In the genomic region with DNA sequence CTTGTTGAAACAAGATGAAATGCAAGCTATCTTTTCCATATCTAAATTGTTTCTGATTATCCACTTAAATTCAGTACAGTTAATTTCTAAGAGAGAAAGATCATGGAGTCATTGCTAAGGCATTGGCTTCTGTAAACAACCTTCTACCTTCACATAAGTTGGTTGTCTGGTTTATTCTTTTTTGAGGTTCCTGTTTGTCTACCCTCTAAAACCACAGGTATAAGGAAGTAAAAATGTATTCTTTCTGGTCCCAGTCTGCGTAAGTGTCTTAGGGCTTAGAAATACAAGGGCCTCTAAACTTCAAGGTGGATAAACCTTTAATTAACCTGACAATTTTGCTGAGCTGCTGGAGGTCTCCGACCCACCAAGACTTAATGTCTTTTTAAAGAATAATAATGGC, we compare ENCODE assay signal across 13 cellular contexts. TPM values are rescaled to one million over a fixed set of nuclear protein-coding genes. Genes with fewer than 3 reads are reported as not detected.
DNase-seq lines count a peak whose midpoint lies in the region; ATAC-seq and TF ChIP-seq lines count a peak whose summit lies in the region.
"Had no signal": no experiment of that assay in that cellular context is flagged by ENCODE, and none has a peak within 500 bp of the region (broad histone marks: within the 10 kb centered on the region; RNA-seq: fewer than 3 reads in every experiment).

No MANE protein-coding gene starts in this region.

- peak overlapping the region; percentile 81 to 96 (median 94) for H3K27ac Mint-ChIP-seq in immature natural killer cell
- no peak overlapping the region for H3K27ac Mint-ChIP-seq in CD14-positive monocyte
- H3K27ac Mint-ChIP-seq: HFFc6 had no signal

- H3K4me3 Mint-ChIP-seq in immature natural killer cell = peak overlapping the region; percentile 26 to 58 (median 42)
- H3K4me3 Mint-ChIP-seq in CD14-positive monocyte = no peak overlapping the region
- H3K4me3 Mint-ChIP-seq: HFFc6 had no signal

- no peaks in the 10 kb centered on the region for H3K9me2 ChIP-seq in PC-3 (replicated peaks; ENCODE audit: low read length)

- BruUV-seq in PC-3 (replicated peaks; lab: Mats Ljungman, UMichigan) = no TSS peak

- intact Hi-C loops in PC-3 (cut with micrococcal nuclease) (no loop called here), testis (cut with DNase I; ENCODE audit: low total_unique reads) (no loop called here), CD14-positive monocyte (cut with micrococcal nuclease) (no loop called here)

- WGBS in testis, 2 donors = 87 to 92% methylated on average over 2 of the region's 2 CpGs

- H2AFZ ChIP-seq in PC-3 (ENCODE audit: low read length) = no peak overlapping the region

- no peak for TF ChIP-seq POLR2A in testis (IDR thresholded peaks at IDR 0.05)

- H3K27ac ChIP-seq in PC-3 (ENCODE audit: low read length) = no peak overlapping the region
- H3K27ac ChIP-seq in testis = no peak overlapping the region

- peak; percentile 12 for DNase-seq in GM10266 (ENCODE audit: extremely low spot score)
- peak; percentile 26 for DNase-seq in PC-3
- DNase-seq in immature natural killer cell = peak; percentile 44 to 54 (median 48)
- DNase-seq in dedifferentiated amniotic fluid mesenchymal stem cell (ENCODE audit: extremely low spot score) = no peak
- no peak for DNase-seq in testis
- DNase-seq in CD14-positive monocyte (ENCODE audit: low spot score) = no peak
- DNase-seq: activated CD4-positive, alpha-beta T cell treated with anti-CD3 and anti-CD28 coated beads for 48 hours; anterior cingulate cortex; HFFc6; NCI-H2081; stimulated activated CD4-positive, alpha-beta T cell treated with anti-CD3 and anti-CD28 coated beads, Interleukin-2, amount 100 ng/mL, for 24 hours had no signal

- no peak overlapping the region for H3K4me3 ChIP-seq in PC-3 (ENCODE audit: low read length)
- no peak overlapping the region for H3K4me3 ChIP-seq in testis

- no peaks in the 10 kb centered on the region for H3K79me2 ChIP-seq in PC-3 (ENCODE audit: low read length)

- H4K20me1 ChIP-seq in PC-3 (ENCODE audit: low read length) = no peaks in the 10 kb centered on the region

- H3F3A ChIP-seq in PC-3 (ENCODE audit: low read length, unreplicated experiment) = no peaks in the 10 kb centered on the region

- ATAC-seq in HG02938 (IDR thresholded peaks at IDR 0.05; ENCODE audit: unreplicated experiment) (peak; percentile 21), PC-3 (no peak), esophagus mucosa (no peak)

- no peaks in the 10 kb centered on the region for H3K9me3 Mint-ChIP-seq in immature natural killer cell
- H3K9me3 Mint-ChIP-seq in CD14-positive monocyte = no peaks in the 10 kb centered on the region
- H3K9me3 Mint-ChIP-seq: HFFc6 had no signal

- no peak for TF ChIP-seq CTCF in GM10266 (IDR thresholded peaks at IDR 0.05; ENCODE audit: control insufficient read depth, insufficient read depth, low read depth, missing control alignments)
- TF ChIP-seq CTCF in PC-3 (conservative IDR thresholded peaks at IDR 0.05; ENCODE audit: low read depth, low read length) = no peak
- TF ChIP-seq CTCF in testis (IDR thresholded peaks at IDR 0.05) = no peak
- no peak for TF ChIP-seq CTCF in CD14-positive monocyte (IDR thresholded peaks at IDR 0.05)

- H3K27me3 ChIP-seq in PC-3 (ENCODE audit: low read length) (no peaks in the 10 kb centered on the region), testis (no peaks in the 10 kb centered on the region)

- H3K27me3 Mint-ChIP-seq in immature natural killer cell (ENCODE audit: low read depth in 3 of 3) (peaks cover 12 to 17% (median 13%) of the 10 kb centered on the region in 3 donors), CD14-positive monocyte (ENCODE audit: low read depth in 3 of 3) (peaks cover 0 to 13% (median 5%) of the 10 kb centered on the region in 3 donors)

- no peaks in the 10 kb centered on the region for H3K9me3 ChIP-seq in PC-3 (ENCODE audit: low read length)
- H3K9me3 ChIP-seq in testis = no peaks in the 10 kb centered on the region

- H3K4me2 ChIP-seq in PC-3 (ENCODE audit: low read length) = no peak overlapping the region

- peaks cover 30 to 34% of the 10 kb centered on the region in 2 donors for H3K4me1 Mint-ChIP-seq in immature natural killer cell
- peaks cover 18% of the 10 kb centered on the region for H3K4me1 Mint-ChIP-seq in CD14-positive monocyte

- CTCF ChIA-PET in PC-3 (lab: Charles Lee) = no interaction called here

- H3K4me1 ChIP-seq in PC-3 (ENCODE audit: insufficient read depth, low read length) = peaks cover 9% of the 10 kb centered on the region; the same call in 1 of the 2 replicates
- H3K4me1 ChIP-seq in testis = peaks cover 16% of the 10 kb centered on the region

- no peak overlapping the region for H3K9ac ChIP-seq in PC-3 (ENCODE audit: low read length)

- H3K36me3 Mint-ChIP-seq in immature natural killer cell (no peaks in the 10 kb centered on the region), CD14-positive monocyte (no peaks in the 10 kb centered on the region)

- H3K36me3 ChIP-seq in PC-3 (ENCODE audit: low read depth, low read length) = no peaks in the 10 kb centered on the region
- no peaks in the 10 kb centered on the region for H3K36me3 ChIP-seq in testis (ENCODE audit: low read depth, missing control alignments)

- POLR2A ChIA-PET in PC-3 (lab: Charles Lee; ENCODE audit: unreplicated experiment) = no interaction called here

RNA-seq across cellular contexts. Expression of gene ATOSA, which starts 3.6 kb away (rescaled TPM):
- 6.5 and 8.7 TPM in 2 replicates for total RNA-seq in PC-3 (2014; rRNA removed)
- polyA plus RNA-seq in immature natural killer cell = 10 to 100 TPM in 1 of 3 donors, 1 to 10 TPM in 2; 7.6 to 15.7 (median 9.3) TPM
- total RNA-seq in testis = 100 to 1,000 TPM; 128 to 129 TPM
- 37.9 TPM for polyA plus RNA-seq in testis (ENCODE audit: insufficient read depth, low read depth, low replicate concordance)
- 44.1 TPM for total RNA-seq in esophagus mucosa
- polyA plus RNA-seq in CD14-positive monocyte = 1 to 10 TPM; 2.1 to 3.5 TPM

Comparison
In these comparisons a context has a peak if more than half of its experiments do, and no peak if none do; other contexts are left out.
1. DNase-seq: peak in GM10266 (single experiment), PC-3 (single experiment) and immature natural killer cell (3 of 3); none in dedifferentiated amniotic fluid mesenchymal stem cell (single experiment), testis (single experiment) and CD14-positive monocyte (single experiment).
2. H3K27ac Mint-ChIP-seq: peak in immature natural killer cell (6 of 6); none in CD14-positive monocyte (0 of 7).
3. H3K4me3 Mint-ChIP-seq: peak in immature natural killer cell (5 of 5); none in CD14-positive monocyte (0 of 2).